Comparison of ENCODE assay signal across 23 cellular contexts in genomic region chr17:50103252-50103651, GRCh38. TPM values are rescaled to one million over a fixed set of nuclear protein-coding genes. Genes with fewer than 3 reads are reported as not detected.
DNase-seq lines count a peak whose midpoint lies in the region; ATAC-seq and TF ChIP-seq lines count a peak whose summit lies in the region.
"Had no signal": no experiment of that assay in that cellular context is flagged by ENCODE, and none has a peak within 500 bp of the region (broad histone marks: within the 10 kb centered on the region; RNA-seq: fewer than 3 reads in every experiment).

No MANE protein-coding gene starts in this region.

- in situ Hi-C loops in transverse colon (cut with MboI; ENCODE audit: low pct_ligation_motif_present in 1 of 4, low pct_unique_long_range_greater_than_20kb in 1 of 4, low sequenced_read_pairs in 3 of 4): no loop called here

- TF ChIP-seq EP300 in transverse colon (IDR thresholded peaks at IDR 0.05; ENCODE audit: low read depth): no peak

- TF ChIP-seq CTCF in heart left ventricle (IDR thresholded peaks at IDR 0.05) (no peak), esophagus squamous epithelium (IDR thresholded peaks at IDR 0.05) (no peak), transverse colon (IDR thresholded peaks at IDR 0.05) (no peak)

- H3K4me3 ChIP-seq in heart left ventricle: no peak overlapping the region
- no peak overlapping the region for H3K4me3 ChIP-seq in esophagus squamous epithelium
- H3K4me3 ChIP-seq in rectal smooth muscle tissue (ENCODE audit: low read length): no peak overlapping the region
- H3K4me3 ChIP-seq in transverse colon: no peak overlapping the region

- H3K27ac ChIP-seq in heart left ventricle: peak overlapping the region; percentile 75 to 97 (median 90)
- peak overlapping the region in 3 of 4 donors; percentile 62 to 84 (median 77) for H3K27ac ChIP-seq in esophagus squamous epithelium
- H3K27ac ChIP-seq in rectal smooth muscle tissue (ENCODE audit: low read depth, low read length): peak overlapping the region; percentile 81
- H3K27ac ChIP-seq in transverse colon: peak overlapping the region; percentile 89 to 95 (median 92)

- H3K9me3 ChIP-seq in heart left ventricle: no peaks in the 10 kb centered on the region
- no peaks in the 10 kb centered on the region for H3K9me3 ChIP-seq in esophagus squamous epithelium
- H3K9me3 ChIP-seq in transverse colon: no peaks in the 10 kb centered on the region

- TF ChIP-seq POLR2A in heart left ventricle (IDR thresholded peaks at IDR 0.05) (no peak), esophagus squamous epithelium (IDR thresholded peaks at IDR 0.05) (no peak), transverse colon (IDR thresholded peaks at IDR 0.05) (no peak)

- DNase-seq in heart left ventricle: no peak
- no peak for DNase-seq in Right ventricle myocardium superior
- no peak for DNase-seq in esophagus squamous epithelium (lab: John Stamatoyannopoulos, UW)
- no peak for DNase-seq in transverse colon
- no peak for DNase-seq in SW 1271 (lab: John Stamatoyannopoulos, UW)
- DNase-seq in ureter (ENCODE audit: low spot score): no peak
- no peak for DNase-seq in NCI-H2196 treated with DMSO at 0.1 percent for 48 hours (lab: John Stamatoyannopoulos, UW; ENCODE audit: unreplicated experiment)
- DNase-seq: activated CD4-positive, alpha-beta T cell treated with anti-CD3 and anti-CD28 coated beads, Interleukin-2, amount 50 U/mL, for 4 hours; activated CD8-positive, alpha-beta memory T cell treated with anti-CD3 and anti-CD28 coated beads, Interleukin-2, amount 50 U/mL, for 48 hours; AML-193; anterior cingulate cortex; CD4-positive, alpha-beta T cell; central memory CD4-positive, alpha-beta T cell; dermis blood vessel endothelial cell; HCEC 1CT; NCI-H1105 treated with DMSO at 0.1 percent for 48 hours; NCI-H2029; NCI-H2227 treated with DMSO at 0.1 percent for 48 hours; NCI-H69; stimulated activated CD8-positive, alpha-beta memory T cell treated with anti-CD3 and anti-CD28 coated beads, Interleukin-4, amount 100 ng/mL, for 48 hours had no signal

- no peaks in the 10 kb centered on the region for H3K27me3 ChIP-seq in heart left ventricle
- H3K27me3 ChIP-seq in esophagus squamous epithelium: no peaks in the 10 kb centered on the region
- no peaks in the 10 kb centered on the region for H3K27me3 ChIP-seq in rectal smooth muscle tissue (ENCODE audit: control insufficient read depth, insufficient read depth, low read length)
- no peaks in the 10 kb centered on the region for H3K27me3 ChIP-seq in transverse colon

- H3K9ac ChIP-seq in rectal smooth muscle tissue (ENCODE audit: low read length): no peak overlapping the region

- WGBS in heart left ventricle, 4 donors: 67 to 76% (median 71%) methylated on average over 2 of the region's 2 CpGs
- no CpG with 5 or more reads among the region's 2 CpGs for WGBS in esophagus squamous epithelium, 2 donors
- WGBS in transverse colon (ENCODE audit: low coverage in 1 of 2), 2 donors: 69% methylated on average over 2 of the region's 2 CpGs; no CpG with 5 or more reads in 1 of the 2 donors

- H3K4me1 ChIP-seq in heart left ventricle (peaks cover 0 to 57% (median 25%) of the 10 kb centered on the region in 12 donors), esophagus squamous epithelium (peaks cover 17 to 69% (median 35%) of the 10 kb centered on the region in 3 donors), rectal smooth muscle tissue (ENCODE audit: control insufficient read depth, insufficient read depth, low read length) (peaks cover 32% of the 10 kb centered on the region), transverse colon (peaks cover 30 to 51% (median 48%) of the 10 kb centered on the region in 4 donors)

- ATAC-seq in heart left ventricle (no peak), Right ventricle myocardium superior (ENCODE audit: poor library complexity) (no peak)
- ATAC-seq: activated T-helper 17 cell treated with anti-CD3 and anti-CD28 coated beads, Interleukin-2, amount 50 U/mL, for 72 hours had no signal

- intact Hi-C loops in heart left ventricle (cut with DNase I): loop anchor here in 2 of 10 donors (5.0 to 10.0 kb wide), 2 partner anchors 74 to 262 kb away; no protein-coding TSS in a partner anchor
- intact Hi-C loops in Right ventricle myocardium superior (cut with DNase I): no loop called here
- intact Hi-C loops in esophagus squamous epithelium (cut with DNase I): no loop called here
- intact Hi-C loops in transverse colon (cut with DNase I; ENCODE audit: low total_unique reads): no loop called here

- H3K36me3 ChIP-seq in heart left ventricle (peaks cover 0 to 78% (median 53%) of the 10 kb centered on the region in 9 donors), esophagus squamous epithelium (peaks cover 0 to 85% (median 9%) of the 10 kb centered on the region in 3 donors), rectal smooth muscle tissue (ENCODE audit: control insufficient read depth, insufficient read depth, low read length) (peaks cover 27% of the 10 kb centered on the region), transverse colon (peaks cover 0 to 19% (median 2%) of the 10 kb centered on the region in 4 donors)

RNA-seq across cellular contexts. Expression of gene PDK2, which starts 8.1 kb away (rescaled TPM):
- total RNA-seq in heart left ventricle (100 to 1,000 TPM; 142 to 490 (median 200) TPM), Right ventricle myocardium superior (250 TPM), esophagus squamous epithelium (10 to 100 TPM in 3 of 4 donors, 1 to 10 TPM in 1; 5.2 to 20.2 (median 12.8) TPM), transverse colon (100 to 1,000 TPM in 3 of 4 donors, 10 to 100 TPM in 1; 84.6 to 292 (median 136) TPM), ureter (25.7 TPM)
- polyA plus RNA-seq in heart left ventricle: 100 to 1,000 TPM; 125 to 173 TPM

RNA-seq across cellular contexts. Expression of gene SAMD14, which starts 26.7 kb away (rescaled TPM):
- 1 to 10 TPM in 7 of 9 donors, under 1 TPM in 2; 0.44 to 3.9 (median 1.2) TPM for total RNA-seq in heart left ventricle
- 1 to 10 TPM in 1 of 2 donors, under 1 TPM in 1; 0.72 to 2.8 TPM for polyA plus RNA-seq in heart left ventricle
- 0.78 TPM for total RNA-seq in Right ventricle myocardium superior
- under 1 TPM in 1 of 4 donors, not detected in 3; 0.57 TPM for total RNA-seq in esophagus squamous epithelium
- total RNA-seq in transverse colon: 1 to 10 TPM in 1 of 4 donors, under 1 TPM in 2, not detected in 1; 0.14 to 1.8 (median 0.32) TPM
- total RNA-seq in ureter: 5.5 TPM
- polyA plus RNA-seq: keratinocyte had no signal

RNA-seq across cellular contexts. Expression of gene PPP1R9B, which starts 47.2 kb away (rescaled TPM):
- total RNA-seq in heart left ventricle: 10 to 100 TPM; 17.0 to 55.9 (median 31.3) TPM
- 10 to 100 TPM; 30.4 to 33.4 TPM for polyA plus RNA-seq in heart left ventricle
- total RNA-seq in Right ventricle myocardium superior: 35.4 TPM
- total RNA-seq in esophagus squamous epithelium: 10 to 100 TPM; 24.9 to 35.9 (median 28.2) TPM
- total RNA-seq in transverse colon: 10 to 100 TPM; 19.0 to 29.9 (median 27.7) TPM
- total RNA-seq in ureter: 38.4 TPM

RNA-seq across cellular contexts. Expression of gene ITGA3, which starts 47.3 kb away (rescaled TPM):
- total RNA-seq in heart left ventricle (10 to 100 TPM; 18.4 to 71.2 (median 23.6) TPM), Right ventricle myocardium superior (12.6 TPM), esophagus squamous epithelium (10 to 100 TPM; 44.4 to 86.3 (median 77.0) TPM), transverse colon (100 to 1,000 TPM; 147 to 294 (median 171) TPM), ureter (211 TPM)
- polyA plus RNA-seq in heart left ventricle: 10 to 100 TPM; 16.8 to 72.9 TPM
